ENCODE assay signal across 21 cellular contexts in genomic region chr12:15827136-15827535, GRCh38. TPM values are rescaled to one million over a fixed set of nuclear protein-coding genes. Genes with fewer than 3 reads are reported as not detected.
A peak's percentile ranks its signal among the peaks of the same experiment; 100 is the strongest.
DNase-seq lines count a peak whose midpoint lies in the region; ATAC-seq, FAIRE-seq and TF ChIP-seq lines count a peak whose summit lies in the region.
"Had no signal": no experiment of that assay in that cellular context is flagged by ENCODE, and none has a peak within 500 bp of the region (broad histone marks: within the 10 kb centered on the region; RNA-seq: fewer than 3 reads in every experiment).

No MANE protein-coding gene starts in this region.

- no peaks in the 10 kb centered on the region for H3K9me3 Mint-ChIP-seq in CD4-positive, alpha-beta memory T cell
- H3K9me3 Mint-ChIP-seq: CD8-positive, alpha-beta T cell; H9 had no signal

- H3K4me3 Mint-ChIP-seq in CD4-positive, alpha-beta memory T cell = no peak overlapping the region
- H3K4me3 Mint-ChIP-seq: CD8-positive, alpha-beta T cell; H9 had no signal

- H4K20me1 ChIP-seq in SK-N-SH (ENCODE audit: insufficient read depth) = no peaks in the 10 kb centered on the region
- no peaks in the 10 kb centered on the region for H4K20me1 ChIP-seq in hepatocyte (ENCODE audit: insufficient read depth, poor library complexity, severe bottlenecking)

- intact Hi-C loops in mucosa of descending colon (cut with DNase I, micrococcal nuclease) = no loop called here
- intact Hi-C loops in CD4-positive, alpha-beta memory T cell (cut with micrococcal nuclease) = no loop called here

- H3K4me3 ChIP-seq in SK-N-SH (ENCODE audit: low read depth in 2 of 2, low read length in 1 of 2) = no peak overlapping the region
- no peak overlapping the region for H3K4me3 ChIP-seq in mucosa of descending colon
- H3K4me3 ChIP-seq in hepatocyte = no peak overlapping the region
- H3K4me3 ChIP-seq in CD4-positive, alpha-beta memory T cell (ENCODE audit: low read length in 2 of 2) = no peak overlapping the region
- H3K4me3 ChIP-seq: GM23248 had no signal

- no peaks in the 10 kb centered on the region for H3K4me1 Mint-ChIP-seq in CD4-positive, alpha-beta memory T cell

- H3K9me2 ChIP-seq in SK-N-SH = no peaks in the 10 kb centered on the region
- no peaks in the 10 kb centered on the region for H3K9me2 ChIP-seq in hepatocyte (replicated peaks; ENCODE audit: insufficient read depth)

- H3K27ac ChIP-seq in SK-N-SH (ENCODE audit: low read depth in 2 of 2, low read length in 1 of 2) (no peak overlapping the region), hepatocyte (no peak overlapping the region)
- no peak overlapping the region for H3K27ac ChIP-seq in CD4-positive, alpha-beta memory T cell (ENCODE audit: low read depth, low read length)
- H3K27ac ChIP-seq: 22Rv1, GM23248 had no signal

- H3K79me2 ChIP-seq in SK-N-SH (ENCODE audit: insufficient read depth) = no peaks in the 10 kb centered on the region
- no peaks in the 10 kb centered on the region for H3K79me2 ChIP-seq in hepatocyte

- H3K27me3 Mint-ChIP-seq in CD4-positive, alpha-beta memory T cell = peaks cover 8 to 11% of the 10 kb centered on the region in 2 donors

- H3K4me1 ChIP-seq in SK-N-SH (ENCODE audit: control insufficient read depth in 1 of 2, insufficient read depth in 2 of 2, low read depth in 1 of 2, low read length in 1 of 2) (peaks cover 0 to 14% of the 10 kb centered on the region in 2 experiments; a peak in 2 of 4 replicates), mucosa of descending colon (ENCODE audit: low read depth) (no peaks in the 10 kb centered on the region), hepatocyte (ENCODE audit: insufficient read depth) (no peaks in the 10 kb centered on the region)
- H3K4me1 ChIP-seq in CD4-positive, alpha-beta memory T cell (ENCODE audit: insufficient read depth, low read length) = no peaks in the 10 kb centered on the region
- H3K4me1 ChIP-seq: Caco-2 had no signal

- no peak overlapping the region for H3K9ac ChIP-seq in SK-N-SH
- H3K9ac ChIP-seq: GM23248 had no signal

- ATAC-seq in SK-N-SH treated with all-trans-retinoic acid at 6 μM for 48 hours (no peak), mucosa of descending colon (peak; percentile 56), GM18517 (IDR thresholded peaks at IDR 0.05; ENCODE audit: unreplicated experiment) (no peak)
- ATAC-seq: CD8-positive, alpha-beta T cell; HCT116 had no signal

- FAIRE-seq in colon (lab: Jason Lieb, UNC) = peak; percentile 57
- FAIRE-seq: A204.1, G401.6, GM12892, GM19239 had no signal

- 0 out of 2 replicates have a peak overlapping the region, but pooled peaks have one; percentile 43 for H2AFZ ChIP-seq in SK-N-SH (ENCODE audit: low read depth)
- no peak overlapping the region for H2AFZ ChIP-seq in hepatocyte
- H2AFZ ChIP-seq: GM23248 had no signal

- H3F3A ChIP-seq in SK-N-SH (replicated peaks; ENCODE audit: insufficient read depth) = peaks cover 16% of the 10 kb centered on the region

- H3K4me2 ChIP-seq in SK-N-SH (no peak overlapping the region), hepatocyte (no peak overlapping the region)

- TF ChIP-seq CTCF in SK-N-SH (IDR thresholded peaks at IDR 0.05) (no peak), mucosa of descending colon (IDR thresholded peaks at IDR 0.05) (no peak), hepatocyte (IDR thresholded peaks at IDR 0.05; ENCODE audit: poor library complexity) (no peak)

- no peaks in the 10 kb centered on the region for H3K36me3 ChIP-seq in SK-N-SH (replicated peaks in 1 of 2; ENCODE audit: control insufficient read depth in 1 of 2, insufficient read depth in 2 of 2, low read length in 1 of 2)
- no peaks in the 10 kb centered on the region for H3K36me3 ChIP-seq in mucosa of descending colon (ENCODE audit: low read depth)
- no peaks in the 10 kb centered on the region for H3K36me3 ChIP-seq in hepatocyte (replicated peaks; ENCODE audit: insufficient read depth, low read depth)
- no peaks in the 10 kb centered on the region for H3K36me3 ChIP-seq in CD4-positive, alpha-beta memory T cell (ENCODE audit: insufficient read depth, low read length)

- CTCF ChIA-PET in SK-N-SH (lab: Yijun Ruan, JAX) = interaction anchor here (1.0 to 1.4 kb wide), 2 partner anchors 21 to 209 kb away, joined by 3 to 4 read pairs; no protein-coding TSS in a partner anchor
- CTCF ChIA-PET in CD4-positive, alpha-beta memory T cell (lab: Charles Lee; ENCODE audit: partially characterized antibody) = no interaction called here

- no peak for TF ChIP-seq EP300 in SK-N-SH (IDR thresholded peaks at IDR 0.05; ENCODE audit: borderline replicate concordance in 1 of 2, low read depth in 1 of 2, low read length in 1 of 2)

- H3K36me3 Mint-ChIP-seq in CD4-positive, alpha-beta memory T cell = no peaks in the 10 kb centered on the region
- H3K36me3 Mint-ChIP-seq: CD8-positive, alpha-beta T cell had no signal

- H3K9me3 ChIP-seq in SK-N-SH (no peaks in the 10 kb centered on the region), mucosa of descending colon (no peaks in the 10 kb centered on the region), hepatocyte (ENCODE audit: low read depth) (no peaks in the 10 kb centered on the region)
- no peaks in the 10 kb centered on the region for H3K9me3 ChIP-seq in CD4-positive, alpha-beta memory T cell (ENCODE audit: control insufficient read depth in 1 of 2, low read length in 2 of 2)
- H3K9me3 ChIP-seq: Caco-2 had no signal

- no peak overlapping the region for H3K27ac Mint-ChIP-seq in CD4-positive, alpha-beta memory T cell
- H3K27ac Mint-ChIP-seq: CD8-positive, alpha-beta T cell; H9 had no signal

- TF ChIP-seq RAD21 in SK-N-SH (IDR thresholded peaks at IDR 0.05; ENCODE audit: low read length) = no peak

- POLR2A ChIA-PET in SK-N-SH (lab: Yijun Ruan, JAX) = no interaction called here
- POLR2A ChIA-PET in CD4-positive, alpha-beta memory T cell (lab: Charles Lee; ENCODE audit: partially characterized antibody) = no interaction called here

- DNase-seq in SK-N-SH = no peak
- DNase-seq in mucosa of descending colon = no peak
- no peak for DNase-seq in hepatocyte (ENCODE audit: low spot score)
- DNase-seq in activated CD8-positive, alpha-beta memory T cell treated with anti-CD3 and anti-CD28 coated beads for 24 hours = no peak
- DNase-seq in CD4-positive, alpha-beta memory T cell = no peak
- DNase-seq: C1 segment of cervical spinal cord; Caco-2; CD8-positive, alpha-beta T cell; DMS153; DND-41; GM23248; H9 had no signal

- WGBS in SK-N-SH (ENCODE audit: low lambda C conversion rate) = 9% methylated on average over 1 of the region's 1 CpG
- 78% methylated on average over 1 of the region's 1 CpG for WGBS in hepatocyte (ENCODE audit: low lambda C conversion rate, missing lambda C conversion rate)

- H3K27me3 ChIP-seq in SK-N-SH (ENCODE audit: insufficient read depth) (no peaks in the 10 kb centered on the region), hepatocyte (no peaks in the 10 kb centered on the region)
- no peaks in the 10 kb centered on the region for H3K27me3 ChIP-seq in CD4-positive, alpha-beta memory T cell (ENCODE audit: insufficient read depth, low read length)

TF ChIP-seq in SK-N-SH, 30 proteins besides CTCF, POLR2A, EP300 and RAD21 (continues in another document):
- TF ChIP-seq USF2 (IDR thresholded peaks at IDR 0.05; ENCODE audit: borderline replicate concordance, low read depth, low read length) (no peak), NRF1 (IDR thresholded peaks at IDR 0.05; ENCODE audit: low read depth, low read length) (no peak), TEAD4 (IDR thresholded peaks at IDR 0.05; ENCODE audit: borderline replicate concordance, insufficient read depth) (no peak), GABPA (IDR thresholded peaks at IDR 0.05; ENCODE audit: low read depth) (no peak), MXI1 (IDR thresholded peaks at IDR 0.05; ENCODE audit: low read depth, low read length) (no peak), SMC3 (IDR thresholded peaks at IDR 0.05; ENCODE audit: low read depth, low read length) (no peak)

TF ChIP-seq in SK-N-SH treated with all-trans-retinoic acid at 6 μM for 48 hours, 23 proteins besides CTCF, POLR2A, EP300 and RAD21 (continues in another document):
- TF ChIP-seq PPARA (CRISPR knock-in tag; IDR thresholded peaks at IDR 0.05; ENCODE audit: borderline replicate concordance) (no peak), ESRRG (CRISPR knock-in tag; IDR thresholded peaks at IDR 0.05) (no peak), ISL1 (CRISPR knock-in tag; IDR thresholded peaks at IDR 0.05) (no peak)
- TF ChIP-seq, protein P1, sequence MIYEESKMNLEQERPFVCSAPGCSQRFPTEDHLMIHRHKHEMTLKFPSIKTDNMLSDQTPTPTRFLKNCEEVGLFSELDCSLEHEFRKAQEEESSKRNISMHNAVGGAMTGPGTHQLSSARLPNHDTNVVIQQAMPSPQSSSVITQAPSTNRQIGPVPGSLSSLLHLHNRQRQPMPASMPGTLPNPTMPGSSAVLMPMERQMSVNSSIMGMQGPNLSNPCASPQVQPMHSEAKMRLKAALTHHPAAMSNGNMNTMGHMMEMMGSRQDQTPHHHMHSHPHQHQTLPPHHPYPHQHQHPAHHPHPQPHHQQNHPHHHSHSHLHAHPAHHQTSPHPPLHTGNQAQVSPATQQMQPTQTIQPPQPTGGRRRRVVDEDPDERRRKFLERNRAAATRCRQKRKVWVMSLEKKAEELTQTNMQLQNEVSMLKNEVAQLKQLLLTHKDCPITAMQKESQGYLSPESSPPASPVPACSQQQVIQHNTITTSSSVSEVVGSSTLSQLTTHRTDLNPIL (CRISPR knock-in tag; IDR thresholded peaks at IDR 0.05; ENCODE audit: low read depth) = no peak

RNA-seq across cellular contexts. Expression of gene EPS8, which starts 37.9 kb away (rescaled TPM):
- polyA plus RNA-seq in SK-N-SH (2012; rRNA removed) (18.6 and 19.8 TPM in 2 replicates), hepatocyte (43.1 and 44.2 TPM in 2 replicates)
- 16.0 and 20.7 TPM in 2 replicates for polyA plus RNA-seq in SK-N-SH (2012; cell fraction: cytosol; rRNA removed)
- 12.1 and 24.0 TPM in 2 replicates for polyA plus RNA-seq in SK-N-SH (2012; cell fraction: nucleus; rRNA removed)
- total RNA-seq in mucosa of descending colon (100 to 1,000 TPM; 100 to 204 (median 135) TPM), hepatocyte (71.0 and 83.2 TPM in 2 replicates)
- total RNA-seq in CD4-positive, alpha-beta memory T cell = 1 to 10 TPM; 2.6 to 3.8 TPM
- 1 to 10 TPM; 3.5 to 4.0 TPM for polyA plus RNA-seq in CD4-positive, alpha-beta memory T cell

RNA-seq across cellular contexts. Expression of gene STRAP, which starts 55.1 kb away (rescaled TPM):
- 85.6 and 108 TPM in 2 replicates for polyA plus RNA-seq in SK-N-SH (2012; rRNA removed)
- polyA plus RNA-seq in SK-N-SH (2012; cell fraction: cytosol; rRNA removed) = 113 and 145 TPM in 2 replicates
- polyA plus RNA-seq in SK-N-SH (2012; cell fraction: nucleus; rRNA removed) = 27.7 and 44.7 TPM in 2 replicates
- 10 to 100 TPM; 50.5 to 86.5 (median 72.8) TPM for total RNA-seq in mucosa of descending colon
- total RNA-seq in hepatocyte = 133 and 154 TPM in 2 replicates
- polyA plus RNA-seq in hepatocyte = 198 and 202 TPM in 2 replicates
- total RNA-seq in CD4-positive, alpha-beta memory T cell = 10 to 100 TPM; 46.1 to 49.1 TPM
- polyA plus RNA-seq in CD4-positive, alpha-beta memory T cell = 100 to 1,000 TPM; 112 to 159 TPM

Comparison
In these comparisons a context has a peak if more than half of its experiments do, and no peak if none do; other contexts are left out.
1. RNA of gene EPS8, which starts 37.9 kb away (total RNA-seq): 100 to 204 TPM in mucosa of descending colon and 71.0 to 83.2 TPM in hepatocyte; 2.6 to 3.8 TPM in CD4-positive, alpha-beta memory T cell; every median in the first group is over 10 times any median in the second.